15 cellular contexts compared by ENCODE assay signal in the genomic region with DNA sequence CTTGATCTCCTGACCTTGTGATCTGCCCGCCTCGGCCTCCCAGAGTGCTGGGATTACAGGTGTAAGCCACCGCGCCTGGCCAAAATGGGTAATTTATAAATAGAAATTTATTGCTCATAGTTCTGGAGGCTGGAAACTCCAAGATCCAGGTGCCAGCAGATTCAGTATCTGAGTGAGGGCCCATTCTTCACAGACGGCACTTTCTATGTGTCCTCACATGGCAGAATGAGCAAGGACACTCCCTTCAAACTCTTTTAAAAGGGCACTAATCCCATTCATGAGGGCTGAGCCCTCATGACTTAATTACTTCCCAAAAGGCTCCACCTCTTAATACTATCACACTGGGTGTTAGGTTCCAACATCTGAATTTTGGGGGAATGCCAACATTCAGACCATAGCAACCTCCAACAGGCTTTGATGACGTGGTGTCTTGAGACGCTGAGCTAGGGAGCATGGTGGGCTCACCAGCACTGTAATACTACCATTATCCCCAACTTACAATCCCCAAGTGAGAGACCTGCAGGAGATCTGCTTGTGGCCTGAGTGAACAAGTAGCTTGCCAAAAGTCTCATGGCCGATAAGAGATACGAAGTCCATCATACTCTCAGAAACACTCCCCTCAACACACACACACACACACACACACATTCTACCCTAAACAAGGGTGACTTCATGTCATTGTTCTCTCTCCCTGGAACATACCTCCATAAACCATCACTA. TPM values are rescaled to one million over a fixed set of nuclear protein-coding genes. Genes with fewer than 3 reads are reported as not detected.
A peak's percentile ranks its signal among the peaks of the same experiment; 100 is the strongest.
DNase-seq lines count a peak whose midpoint lies in the region; ATAC-seq, FAIRE-seq and TF ChIP-seq lines count a peak whose summit lies in the region.
"Had no signal": no experiment of that assay in that cellular context is flagged by ENCODE, and none has a peak within 500 bp of the region (broad histone marks: within the 10 kb centered on the region; RNA-seq: fewer than 3 reads in every experiment).

No MANE protein-coding gene starts in this region.

- no peak overlapping the region for H3K4me3 ChIP-seq in HEK293 (ENCODE audit: low read depth, low read length)
- H3K4me3 ChIP-seq in HepG2 (replicated peaks in 1 of 3; ENCODE audit: insufficient read depth in 1 of 3, low read depth in 2 of 3, low read length in 3 of 3), result no peak overlapping the region
- no peak overlapping the region for H3K4me3 ChIP-seq in trophoblast cell (ENCODE audit: low read depth, low read length)
- no peak overlapping the region for H3K4me3 ChIP-seq in dorsolateral prefrontal cortex
- H3K4me3 ChIP-seq: SJCRH30 had no signal

- peak; percentile 50 for FAIRE-seq in HepG2 (lab: Jason Lieb, UNC)
- FAIRE-seq: H54 had no signal

- H4K91ac ChIP-seq in trophoblast cell (ENCODE audit: low read depth, low read length), result no peak overlapping the region

- no peaks in the 10 kb centered on the region for H3K79me1 ChIP-seq in trophoblast cell (ENCODE audit: low read length)

- H3K18ac ChIP-seq in trophoblast cell (ENCODE audit: low read length), result no peak overlapping the region

- H3K14ac ChIP-seq in trophoblast cell (ENCODE audit: low read length), result no peak overlapping the region

- H2BK120ac ChIP-seq in trophoblast cell (ENCODE audit: insufficient read depth, low read length, poor library complexity), result no peak overlapping the region

- no peak for TF ChIP-seq EP300 in HepG2 (IDR thresholded peaks at IDR 0.05; ENCODE audit: low read depth in 2 of 2, low read length in 2 of 2)
- TF ChIP-seq EP300 in HepG2 (CRISPR knock-in tag; IDR thresholded peaks at IDR 0.05; ENCODE audit: borderline replicate concordance), result no peak

- H3K4me1 ChIP-seq in HEK293 (ENCODE audit: control insufficient read depth, insufficient read depth, low read length) (peaks cover 6% of the 10 kb centered on the region; the same call in 1 of the 2 replicates), HepG2 (ENCODE audit: insufficient read depth, low read length) (peaks cover 54% of the 10 kb centered on the region), trophoblast cell (ENCODE audit: control insufficient read depth in 1 of 2, insufficient read depth in 2 of 2, low read length in 2 of 2) (no peaks in the 10 kb centered on the region)
- H3K4me1 ChIP-seq: SJCRH30 had no signal

- ATAC-seq in HepG2, result no peak
- ATAC-seq: Panc1 had no signal

- H3K27me3 ChIP-seq in HepG2 (ENCODE audit: control insufficient read depth in 1 of 2, insufficient read depth in 2 of 2, low read length in 2 of 2), result no peaks in the 10 kb centered on the region; a peak in 1 of 5 replicates
- H3K27me3 ChIP-seq in trophoblast cell (ENCODE audit: insufficient read depth, low read length), result no peaks in the 10 kb centered on the region
- no peaks in the 10 kb centered on the region for H3K27me3 ChIP-seq in dorsolateral prefrontal cortex
- H3K27me3 ChIP-seq: SJCRH30 had no signal

- H3K79me2 ChIP-seq in HepG2 (ENCODE audit: insufficient read depth, low read length) (no peaks in the 10 kb centered on the region), trophoblast cell (ENCODE audit: control insufficient read depth, insufficient read depth, low read length, poor library complexity) (no peaks in the 10 kb centered on the region)

- TF ChIP-seq POLR2A in HepG2 (IDR thresholded peaks at IDR 0.05; ENCODE audit: insufficient read depth in 1 of 2, low read depth in 2 of 2, low read length in 2 of 2), result no peak

- H2AK5ac ChIP-seq in trophoblast cell (ENCODE audit: low read length), result no peak overlapping the region

- H3K36me3 ChIP-seq in HEK293 (ENCODE audit: control insufficient read depth in 2 of 2, insufficient read depth in 1 of 2, low read length in 2 of 2) (peaks cover 0 to 4% of the 10 kb centered on the region in 2 experiments; a peak in 1 of 3 replicates), HepG2 (replicated peaks in 1 of 2; ENCODE audit: control insufficient read depth in 1 of 2, insufficient read depth in 2 of 2, low read length in 2 of 2) (no peaks in the 10 kb centered on the region), trophoblast cell (ENCODE audit: control insufficient read depth in 1 of 2, insufficient read depth in 2 of 2, low read length in 2 of 2) (no peaks in the 10 kb centered on the region)
- H3K36me3 ChIP-seq: SJCRH30 had no signal

- in situ Hi-C loops in HepG2 (cut with HindIII; ENCODE audit: extremely low pct_ligation_motif_present, low pct_unique_long_range_greater_than_20kb), result no loop called here

- TF ChIP-seq CTCF in HEK293 (tag by site-specific recombination; IDR thresholded peaks at IDR 0.05) (no peak), HepG2 (CRISPR knock-in tag; IDR thresholded peaks at IDR 0.05) (no peak), dorsolateral prefrontal cortex (IDR thresholded peaks at IDR 0.05 in 54 of 56, conservative IDR thresholded peaks at IDR 0.05 in 2 of 56; ENCODE audit: low read depth in 1 of 56, partially characterized antibody in 56 of 56) (no peak)

- H3K4ac ChIP-seq in trophoblast cell (ENCODE audit: low read depth, low read length), result no peak overlapping the region

- H3K23ac ChIP-seq in trophoblast cell (ENCODE audit: low read length), result no peak overlapping the region

- no peak overlapping the region for H2BK12ac ChIP-seq in trophoblast cell (ENCODE audit: low read length)

- no peak overlapping the region for H4K12ac ChIP-seq in trophoblast cell (ENCODE audit: low read depth, low read length)

- 96% methylated on average over 9 of the region's 9 CpGs for WGBS in HepG2 (ENCODE audit: low lambda C conversion rate)
- no CpG with 5 or more reads among the region's 9 CpGs for WGBS in trophoblast cell (ENCODE audit: extremely low coverage, insufficient coverage, insufficient read length)

- no peaks in the 10 kb centered on the region for H3K9me3 ChIP-seq in HEK293 (ENCODE audit: control insufficient read depth, insufficient read depth, low read depth, low read length)
- no peaks in the 10 kb centered on the region for H3K9me3 ChIP-seq in HepG2 (ENCODE audit: low read length)
- no peaks in the 10 kb centered on the region for H3K9me3 ChIP-seq in trophoblast cell (ENCODE audit: insufficient read depth, low read depth, low read length)
- H3K9me3 ChIP-seq: SJCRH30 had no signal

- H3K9ac ChIP-seq in HepG2 (ENCODE audit: insufficient read depth, low read depth, low read length) (no peak overlapping the region), trophoblast cell (ENCODE audit: low read length) (no peak overlapping the region)

- H2BK5ac ChIP-seq in trophoblast cell (ENCODE audit: low read depth, low read length, poor library complexity), result no peak overlapping the region

- no peak overlapping the region for H3K27ac ChIP-seq in HEK293 (ENCODE audit: extremely low read depth, low read depth, low read length)
- no peak overlapping the region for H3K27ac ChIP-seq in HepG2 (ENCODE audit: extremely low read length, insufficient read depth, low read length)
- H3K27ac ChIP-seq in trophoblast cell (ENCODE audit: low read depth, low read length), result no peak overlapping the region
- peak overlapping the region in 1 of 59 donors; percentile 94 for H3K27ac ChIP-seq in dorsolateral prefrontal cortex
- H3K27ac ChIP-seq: SJCRH30 had no signal

- CTCF ChIA-PET in HEK293 (lab: Yijun Ruan, JAX), result interaction anchor here (0.6 to 1.0 kb wide), 2 partner anchors 25 to 85 kb away, joined by 3 to 4 read pairs; no protein-coding TSS in a partner anchor
- CTCF ChIA-PET in HepG2 (lab: Yijun Ruan, JAX; ENCODE audit: low intra/inter-chr PET ratio, low total read pairs), result no interaction called here

- H3K4me2 ChIP-seq in HepG2 (ENCODE audit: low read depth, low read length) (no peak overlapping the region), trophoblast cell (ENCODE audit: low read length) (no peak overlapping the region)

- POLR2A ChIA-PET in HEK293 (lab: Yijun Ruan, JAX), result interaction anchor here (0.7 kb wide), 1 partner anchor 12 kb away, joined by 6 read pairs; no protein-coding TSS in a partner anchor
- POLR2A ChIA-PET in HepG2 (lab: Yijun Ruan, JAX), result no interaction called here

- no peak overlapping the region for H2AFZ ChIP-seq in HepG2 (ENCODE audit: low read length)
- no peak overlapping the region for H2AFZ ChIP-seq in trophoblast cell (ENCODE audit: insufficient read depth, low read length, poor library complexity)

- no TSS peak for BruUV-seq in HepG2 (replicated peaks; lab: Mats Ljungman, UMichigan)

- DNase-seq in OCI-M1 (lab: John Stamatoyannopoulos, UW), result peak; percentile 35
- DNase-seq in HepG2 (ENCODE audit: low spot score), result peak; percentile 52
- peak; percentile 57 to 66 for DNase-seq in trophoblast cell
- no peak for DNase-seq in NCI-H2196 treated with DMSO at 0.1 percent for 48 hours (lab: John Stamatoyannopoulos, UW; ENCODE audit: unreplicated experiment)
- DNase-seq in dorsolateral prefrontal cortex, result no peak
- no peak for DNase-seq in islet precursor cell
- DNase-seq: DND-41, MM.1S, NCI-H1092, NCI-H1436 treated with DMSO at 0.1 percent for 48 hours, NCI-H2029 treated with DMSO at 0.1 percent for 48 hours had no signal

- intact Hi-C loops in HepG2 (cut with micrococcal nuclease; ENCODE audit: unreplicated experiment), result loop anchor here (2.0 to 5.0 kb wide), 2 partner anchors 25 to 36 kb away; no protein-coding TSS in a partner anchor
- intact Hi-C loops in dorsolateral prefrontal cortex (cut with DNase I), result no loop called here

- TF ChIP-seq RAD21 in HepG2 (CRISPR knock-in tag; IDR thresholded peaks at IDR 0.05), result no peak

- no peak overlapping the region for H4K8ac ChIP-seq in trophoblast cell (ENCODE audit: low read depth, low read length)

- H4K20me1 ChIP-seq in HepG2 (ENCODE audit: insufficient read depth, low read length), result no peaks in the 10 kb centered on the region

RNA-seq across cellular contexts. Expression of a gene that starts 8.5 kb away (rescaled TPM):
- 32.0 and 44.1 TPM in 2 replicates for total RNA-seq in HepG2 (2016; rRNA removed; fragmentation: Illumina TruSeq; extraction: Trizol)
- total RNA-seq in HepG2 (2016; cell fraction: cytosol; rRNA removed; fragmentation: Illumina TruSeq; extraction: Trizol; ENCODE audit: low read depth), result 10.6 and 12.8 TPM in 2 replicates
- 32.2 and 42.2 TPM in 2 replicates for total RNA-seq in HepG2 (2016; cell fraction: insoluble cytoplasmic fraction; rRNA removed; fragmentation: Illumina TruSeq; extraction: Trizol)
- total RNA-seq in HepG2 (2016; cell fraction: membrane; rRNA removed; fragmentation: Illumina TruSeq; extraction: Trizol), result 27.4 and 28.5 TPM in 2 replicates
- total RNA-seq in HepG2 (2016; cell fraction: nucleus; rRNA removed; fragmentation: Illumina TruSeq; extraction: Trizol), result 32.4 and 32.8 TPM in 2 replicates
- 36.3 and 41.3 TPM in 2 replicates for polyA plus RNA-seq in HepG2 (2011; rRNA removed)
- 38.1 and 43.4 TPM in 2 replicates for polyA plus RNA-seq in HepG2 (2011; cell fraction: cytosol; rRNA removed)
- polyA plus RNA-seq in HepG2 (2011; cell fraction: nucleus; rRNA removed), result 45.0 and 48.2 TPM in 2 replicates
- polyA plus RNA-seq in HepG2 (2012), result 30.6 and 31.6 TPM in 2 replicates
- polyA plus RNA-seq in HepG2 (2016; cell fraction: cytosol; fragmentation: Illumina TruSeq; extraction: Trizol; ENCODE audit: low read depth), result 3.9 and 4.5 TPM in 2 replicates
- polyA plus RNA-seq in HepG2 (2016; cell fraction: insoluble cytoplasmic fraction; fragmentation: Illumina TruSeq; extraction: Trizol; ENCODE audit: low read depth), result 29.5 and 30.3 TPM in 2 replicates
- 10.0 and 11.3 TPM in 2 replicates for polyA plus RNA-seq in HepG2 (2016; cell fraction: membrane; fragmentation: Illumina TruSeq; extraction: Trizol; ENCODE audit: low read depth)
- polyA plus RNA-seq in HepG2 (2016; cell fraction: nucleus; fragmentation: Illumina TruSeq; extraction: Trizol; ENCODE audit: insufficient read depth, low read depth), result 32.1 and 32.5 TPM in 2 replicates
- polyA minus RNA-seq in HepG2 (2011; rRNA and poly(A)+ RNA removed; ENCODE audit: low replicate concordance), result 61.0 and 116 TPM in 2 replicates
- 47.2 and 48.9 TPM in 2 replicates for polyA minus RNA-seq in HepG2 (2011; cell fraction: cytosol; rRNA and poly(A)+ RNA removed)
- polyA minus RNA-seq in HepG2 (2011; cell fraction: nucleus; rRNA and poly(A)+ RNA removed), result 31.5 and 35.9 TPM in 2 replicates
- polyA plus RNA-seq in trophoblast cell (2013), result 20.8 and 21.5 TPM in 2 replicates
- 100 to 1,000 TPM in 112 of 120 experiments, 10 to 100 TPM in 8; 82.8 to 193 (median 119) TPM for total RNA-seq in dorsolateral prefrontal cortex

Comparison
In these comparisons a context has a peak if more than half of its experiments do, and no peak if none do; other contexts are left out.
1. DNase-seq: peak in OCI-M1 (single experiment), HepG2 (single experiment) and trophoblast cell (2 of 2); none in NCI-H2196 treated with DMSO at 0.1 percent for 48 hours (single experiment), dorsolateral prefrontal cortex (0 of 10) and islet precursor cell (single experiment).